In genomic region chr22:22988785-22989184, GRCh38 we compare ENCODE assay signal across 26 cellular contexts.
"Had no signal": no experiment of that assay in that cellular context is flagged by ENCODE, and none has a peak within 500 bp of the region (broad histone marks: within the 10 kb centered on the region; RNA-seq: fewer than 3 reads in every experiment).

No MANE protein-coding gene starts in this region.

- H3K4me3 ChIP-seq: esophagus squamous epithelium, gastrocnemius medialis, heart right ventricle, left lung, lower lobe of right lung, mucosa of descending colon had no signal

- H3K27ac ChIP-seq: epithelial cell of prostate, esophagus squamous epithelium, gastrocnemius medialis, heart right ventricle, left lung, lower lobe of right lung had no signal

- H3K27me3 ChIP-seq: gastrocnemius medialis, left lung had no signal

- H3K4me1 ChIP-seq: esophagus squamous epithelium, gastrocnemius medialis, heart right ventricle, left lung, lower lobe of right lung had no signal

- H3K36me3 ChIP-seq: esophagus squamous epithelium, gastrocnemius medialis, heart right ventricle, left lung, lower lobe of right lung had no signal

- H3K9me3 ChIP-seq: esophagus squamous epithelium, gastrocnemius medialis, heart right ventricle, left lung, lower lobe of right lung, mucosa of descending colon had no signal

- FAIRE-seq: endometrium, islet of Langerhans, keratinocyte had no signal

- DNase-seq: cortex of kidney; effector CD8-positive, alpha-beta T cell; effector memory CD8-positive, alpha-beta T cell; endodermal cell; erythroblast; esophagus squamous epithelium; foreskin fibroblast; foreskin melanocyte; gastrocnemius medialis; glutamatergic neuron; head of caudate nucleus; heart right ventricle; hippocampal formation; left cardiac atrium; left lung; left ventricle myocardium superior; lower lobe of right lung; mesenchymal stem cell; mucosa of descending colon; naive B cell; naive thymus-derived CD8-positive, alpha-beta T cell had no signal

- ATAC-seq: effector memory CD8-positive, alpha-beta T cell; esophagus mucosa; gastrocnemius medialis; heart right ventricle; left cardiac atrium; left lung; left ventricle myocardium superior; lower lobe of right lung; mucosa of descending colon; naive thymus-derived CD8-positive, alpha-beta T cell had no signal
